ENCODE assay signal across 20 cellular contexts in the genomic region with DNA sequence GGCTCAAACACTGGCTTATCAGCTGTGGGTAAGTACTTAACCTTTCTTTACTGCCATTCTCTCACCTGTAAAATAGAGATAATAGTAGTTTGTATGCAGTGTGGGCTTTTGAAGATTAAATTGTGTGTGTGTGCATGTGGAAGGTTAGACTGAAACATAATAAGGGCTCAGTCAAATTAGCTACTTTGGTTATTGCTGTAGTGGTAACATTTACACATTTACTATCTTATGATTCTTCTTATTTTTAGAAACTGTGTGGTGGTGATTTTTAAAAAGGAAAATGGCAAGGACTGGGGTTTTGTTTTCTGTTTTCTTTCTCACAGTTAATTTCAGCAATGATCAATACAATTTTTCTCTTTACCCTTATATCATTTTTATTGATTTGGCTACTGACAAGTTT.
"Had no signal": no experiment of that assay in that cellular context is flagged by ENCODE, and none has a peak within 500 bp of the region (broad histone marks: within the 10 kb centered on the region; RNA-seq: fewer than 3 reads in every experiment).

No MANE protein-coding gene starts in this region.

- H3K27me3 ChIP-seq: esophagus muscularis mucosa, foreskin keratinocyte, neutrophil, pancreas, right lobe of liver, testis, tibial artery had no signal

- H3K4me1 ChIP-seq: esophagus muscularis mucosa, foreskin keratinocyte, pancreas, testis, tibial artery had no signal

- DNase-seq: dermis blood vessel endothelial cell; effector memory CD4-positive, alpha-beta T cell; foreskin keratinocyte; kidney; pancreas; right lobe of liver; small intestine; stimulated activated CD4-positive, alpha-beta T cell treated with anti-CD3 and anti-CD28 coated beads, Interleukin-1b, Interleukin-23, amount 100 ng/mL, for 48 hours; stimulated activated CD4-positive, alpha-beta T cell treated with anti-CD3 and anti-CD28 coated beads, Interleukin-4, amount 100 ng/mL, for 1 hour; stimulated activated naive CD8-positive, alpha-beta T cell treated with anti-CD3 and anti-CD28 coated beads, Interleukin-15, Interleukin-2, amounts not matched to agents 100 U/mL and 50 U/mL, for 24 hours; substantia nigra; testis; tibial artery had no signal

- H3K27ac ChIP-seq: coronary artery, esophagus muscularis mucosa, foreskin keratinocyte, neutrophil, pancreas, right lobe of liver, testis, tibial artery had no signal

- ATAC-seq: foreskin keratinocyte; left lobe of liver; natural killer cell treated with Interleukin-12 subunit alpha and Interleukin-12 subunit beta and Interleukin-15 and Interleukin-18, amount 100 ng/mL, for 72 hours; pancreas; right lobe of liver; stimulated activated effector memory CD8-positive, alpha-beta T cell treated with anti-CD3 and anti-CD28 coated beads, Interleukin-12 subunit alpha, Interleukin-12 subunit beta, amount 100 ng/mL, for 72 hours; stimulated activated naive CD8-positive, alpha-beta T cell treated with anti-CD3 and anti-CD28 coated beads, Interleukin-15, Interleukin-2, amounts not matched to agents 100 U/mL and 50 U/mL, for 24 hours had no signal

- H3K4me3 ChIP-seq: coronary artery, esophagus muscularis mucosa, lung, pancreas, right lobe of liver, testis, tibial artery had no signal

- H3K36me3 ChIP-seq: esophagus muscularis mucosa, neutrophil, pancreas, right lobe of liver, tibial artery had no signal

- H3K9me3 ChIP-seq: esophagus muscularis mucosa, neutrophil, right lobe of liver, testis, tibial artery had no signal
